Comparison of ENCODE assay signal across 15 cellular contexts in the genomic region with DNA sequence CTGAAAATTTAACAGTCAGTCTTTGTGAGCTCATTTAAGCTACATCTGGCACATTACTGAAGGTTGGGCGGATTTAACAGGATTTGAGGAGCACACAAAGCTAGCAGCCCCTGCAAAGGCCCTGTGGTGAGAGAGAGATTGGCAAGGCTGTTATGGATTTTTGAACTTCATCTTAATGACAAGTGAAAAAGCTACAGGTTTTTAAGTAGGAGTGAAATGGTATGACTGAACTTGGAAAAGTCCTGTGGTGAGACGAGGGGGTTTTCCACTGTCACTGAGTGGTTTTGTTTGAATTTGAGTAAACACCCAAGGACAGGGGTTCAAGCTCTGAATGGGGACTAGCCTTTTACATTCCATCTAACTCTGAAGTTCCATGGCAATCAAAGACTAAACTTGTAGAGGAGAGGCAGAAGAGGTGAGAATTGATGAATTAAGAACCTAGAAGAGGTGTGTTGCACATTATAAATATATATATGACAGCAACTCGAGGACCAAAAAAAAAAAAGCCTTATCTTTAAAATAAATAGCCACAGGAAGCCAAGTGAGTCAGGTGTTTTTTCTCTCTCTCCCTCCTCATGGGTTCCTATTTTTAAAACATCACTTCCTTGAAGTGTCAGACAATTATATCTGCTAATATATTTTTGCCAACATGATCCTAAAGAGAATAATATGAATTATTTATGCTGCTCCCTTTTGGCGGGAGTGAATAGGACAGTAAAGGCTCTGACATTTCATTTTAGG. TPM values are rescaled to one million over a fixed set of nuclear protein-coding genes. Genes with fewer than 3 reads are reported as not detected.
A peak's percentile ranks its signal among the peaks of the same experiment; 100 is the strongest.
DNase-seq lines count a peak whose midpoint lies in the region; ATAC-seq and FAIRE-seq lines count a peak whose summit lies in the region.
"Had no signal": no experiment of that assay in that cellular context is flagged by ENCODE, and none has a peak within 500 bp of the region (broad histone marks: within the 10 kb centered on the region; RNA-seq: fewer than 3 reads in every experiment).

No MANE protein-coding gene starts in this region.

- H3K4me3 Mint-ChIP-seq in activated CD4-positive, alpha-beta memory T cell treated with anti-CD3 and anti-CD28 coated beads for 36 hours, result no peak overlapping the region
- H3K4me3 Mint-ChIP-seq in activated CD4-positive, alpha-beta memory T cell treated with anti-CD3 and anti-CD28 coated beads, Interleukin-2, amount 10 ng/mL, durations not matched to agents 7 days and 5 days, result no peak overlapping the region
- H3K4me3 Mint-ChIP-seq in T-helper 2 cell treated with Interferon-gamma antibody and Interleukin-4, amounts not matched to agents 5 μg/mL and 100 μg/mL, for 36 hours, result peak overlapping the region; percentile 60
- H3K4me3 Mint-ChIP-seq in natural killer cell treated with Interleukin-12 subunit alpha and Interleukin-12 subunit beta and Interleukin-15 and Interleukin-18, amount 100 ng/mL, for 72 hours, result peak overlapping the region; percentile 72
- H3K4me3 Mint-ChIP-seq: HFFc6 had no signal

- POLR2A ChIA-PET in activated CD4-positive, alpha-beta memory T cell treated with anti-CD3 and anti-CD28 coated beads for 36 hours (lab: Charles Lee), result no interaction called here
- POLR2A ChIA-PET in activated CD4-positive, alpha-beta memory T cell treated with anti-CD3 and anti-CD28 coated beads, Interleukin-2, amount 10 ng/mL, durations not matched to agents 7 days and 5 days (lab: Charles Lee), result interaction anchor here (0.6 kb wide), 1 partner anchor 12 kb away, joined by 3 read pairs; no protein-coding TSS in a partner anchor

- H3K27me3 Mint-ChIP-seq in activated CD4-positive, alpha-beta memory T cell treated with anti-CD3 and anti-CD28 coated beads for 36 hours, result peaks cover 7% of the 10 kb centered on the region
- H3K27me3 Mint-ChIP-seq in activated CD4-positive, alpha-beta memory T cell treated with anti-CD3 and anti-CD28 coated beads, Interleukin-2, amount 10 ng/mL, durations not matched to agents 7 days and 5 days, result peaks cover 2% of the 10 kb centered on the region
- H3K27me3 Mint-ChIP-seq in T-helper 2 cell treated with Interferon-gamma antibody and Interleukin-4, amounts not matched to agents 5 μg/mL and 100 μg/mL, for 36 hours (ENCODE audit: low read depth), result no peaks in the 10 kb centered on the region
- H3K27me3 Mint-ChIP-seq in natural killer cell treated with Interleukin-12 subunit alpha and Interleukin-12 subunit beta and Interleukin-15 and Interleukin-18, amount 100 ng/mL, for 72 hours, result no peaks in the 10 kb centered on the region

- DNase-seq in activated CD4-positive, alpha-beta memory T cell treated with anti-CD3 and anti-CD28 coated beads for 36 hours, result peak; percentile 54
- DNase-seq in activated CD4-positive, alpha-beta memory T cell treated with anti-CD3 and anti-CD28 coated beads, Interleukin-2, amount 10 ng/mL, durations not matched to agents 7 days and 5 days, result no peak
- DNase-seq in GM19239 (ENCODE audit: insufficient read length, low spot score) (no peak), NCI-H1694 treated with DMSO at 0.1 percent for 48 hours (lab: John Stamatoyannopoulos, UW) (no peak), SIG-M5 (lab: John Stamatoyannopoulos, UW) (no peak)
- DNase-seq in T-helper 2 cell treated with Interferon-gamma antibody and Interleukin-4, amounts not matched to agents 5 μg/mL and 100 μg/mL, for 36 hours (ENCODE audit: low spot score), result peak; percentile 75
- DNase-seq in natural killer cell treated with Interleukin-12 subunit alpha and Interleukin-12 subunit beta and Interleukin-15 and Interleukin-18, amount 100 ng/mL, for 72 hours (ENCODE audit: low spot score), result peak; percentile 71
- DNase-seq in central memory CD4-positive, alpha-beta T cell, result no peak
- DNase-seq: ACHN, HFFc6, NCI-H1105 treated with DMSO at 0.1 percent for 48 hours, pancreas, spleen, T-helper 9 cell had no signal

- no peaks in the 10 kb centered on the region for H3K9me3 Mint-ChIP-seq in activated CD4-positive, alpha-beta memory T cell treated with anti-CD3 and anti-CD28 coated beads for 36 hours
- peaks cover 3% of the 10 kb centered on the region for H3K9me3 Mint-ChIP-seq in activated CD4-positive, alpha-beta memory T cell treated with anti-CD3 and anti-CD28 coated beads, Interleukin-2, amount 10 ng/mL, durations not matched to agents 7 days and 5 days
- peaks cover 8% of the 10 kb centered on the region for H3K9me3 Mint-ChIP-seq in T-helper 2 cell treated with Interferon-gamma antibody and Interleukin-4, amounts not matched to agents 5 μg/mL and 100 μg/mL, for 36 hours
- H3K9me3 Mint-ChIP-seq in natural killer cell treated with Interleukin-12 subunit alpha and Interleukin-12 subunit beta and Interleukin-15 and Interleukin-18, amount 100 ng/mL, for 72 hours, result peaks cover 6% of the 10 kb centered on the region
- H3K9me3 Mint-ChIP-seq: HFFc6 had no signal

- peak; percentile 26 for FAIRE-seq in GM19239 (lab: Jason Lieb, UNC)
- FAIRE-seq: pancreas had no signal

- H3K36me3 Mint-ChIP-seq in activated CD4-positive, alpha-beta memory T cell treated with anti-CD3 and anti-CD28 coated beads for 36 hours, result no peaks in the 10 kb centered on the region
- no peaks in the 10 kb centered on the region for H3K36me3 Mint-ChIP-seq in activated CD4-positive, alpha-beta memory T cell treated with anti-CD3 and anti-CD28 coated beads, Interleukin-2, amount 10 ng/mL, durations not matched to agents 7 days and 5 days (ENCODE audit: low read depth)
- H3K36me3 Mint-ChIP-seq in T-helper 2 cell treated with Interferon-gamma antibody and Interleukin-4, amounts not matched to agents 5 μg/mL and 100 μg/mL, for 36 hours (ENCODE audit: low read depth), result no peaks in the 10 kb centered on the region
- no peaks in the 10 kb centered on the region for H3K36me3 Mint-ChIP-seq in natural killer cell treated with Interleukin-12 subunit alpha and Interleukin-12 subunit beta and Interleukin-15 and Interleukin-18, amount 100 ng/mL, for 72 hours

- intact Hi-C loops in activated CD4-positive, alpha-beta memory T cell treated with anti-CD3 and anti-CD28 coated beads for 36 hours (cut with micrococcal nuclease), result loop anchor here (5.0 kb wide), 2 partner anchors 60 to 75 kb away; no protein-coding TSS in a partner anchor

- H3K4me1 Mint-ChIP-seq in activated CD4-positive, alpha-beta memory T cell treated with anti-CD3 and anti-CD28 coated beads for 36 hours (ENCODE audit: low read depth), result peaks cover 33% of the 10 kb centered on the region
- peaks cover 28% of the 10 kb centered on the region for H3K4me1 Mint-ChIP-seq in activated CD4-positive, alpha-beta memory T cell treated with anti-CD3 and anti-CD28 coated beads, Interleukin-2, amount 10 ng/mL, durations not matched to agents 7 days and 5 days
- H3K4me1 Mint-ChIP-seq in T-helper 2 cell treated with Interferon-gamma antibody and Interleukin-4, amounts not matched to agents 5 μg/mL and 100 μg/mL, for 36 hours (ENCODE audit: low read depth), result peaks cover 39% of the 10 kb centered on the region
- peaks cover 38 to 53% of the 10 kb centered on the region in 2 donors for H3K4me1 Mint-ChIP-seq in natural killer cell treated with Interleukin-12 subunit alpha and Interleukin-12 subunit beta and Interleukin-15 and Interleukin-18, amount 100 ng/mL, for 72 hours (ENCODE audit: low read depth in 2 of 2)

- H3K27ac Mint-ChIP-seq in activated CD4-positive, alpha-beta memory T cell treated with anti-CD3 and anti-CD28 coated beads for 36 hours, result peak overlapping the region; percentile 3
- H3K27ac Mint-ChIP-seq in activated CD4-positive, alpha-beta memory T cell treated with anti-CD3 and anti-CD28 coated beads, Interleukin-2, amount 10 ng/mL, durations not matched to agents 7 days and 5 days, result no peak overlapping the region
- H3K27ac Mint-ChIP-seq in T-helper 2 cell treated with Interferon-gamma antibody and Interleukin-4, amounts not matched to agents 5 μg/mL and 100 μg/mL, for 36 hours, result peak overlapping the region; percentile 84
- H3K27ac Mint-ChIP-seq in natural killer cell treated with Interleukin-12 subunit alpha and Interleukin-12 subunit beta and Interleukin-15 and Interleukin-18, amount 100 ng/mL, for 72 hours, result peak overlapping the region; percentile 90 to 91
- H3K27ac Mint-ChIP-seq: HFFc6 had no signal

- ATAC-seq in natural killer cell treated with Interleukin-12 subunit alpha and Interleukin-12 subunit beta and Interleukin-15 and Interleukin-18, amount 100 ng/mL, for 72 hours, result peak; percentile 50 to 62

- CTCF ChIA-PET in activated CD4-positive, alpha-beta memory T cell treated with anti-CD3 and anti-CD28 coated beads for 36 hours (lab: Charles Lee), result interaction anchor here (0.6 kb wide), 1 partner anchor 12 kb away, joined by 5 read pairs; no protein-coding TSS in a partner anchor
- CTCF ChIA-PET in activated CD4-positive, alpha-beta memory T cell treated with anti-CD3 and anti-CD28 coated beads, Interleukin-2, amount 10 ng/mL, durations not matched to agents 7 days and 5 days (lab: Charles Lee), result interaction anchor here (0.7 kb wide), 1 partner anchor 271 kb away, joined by 3 read pairs; no protein-coding TSS in a partner anchor

RNA-seq across cellular contexts. Expression of a gene that starts 47.8 kb away (rescaled TPM):
- total RNA-seq in activated CD4-positive, alpha-beta memory T cell treated with anti-CD3 and anti-CD28 coated beads for 36 hours, result not detected
- under 1 TPM in 1 of 2 experiments, not detected in 1; 0.10 TPM for total RNA-seq in activated CD4-positive, alpha-beta memory T cell treated with anti-CD3 and anti-CD28 coated beads, Interleukin-2, amount 10 ng/mL, durations not matched to agents 7 days and 5 days
- total RNA-seq in natural killer cell treated with Interleukin-12 subunit alpha and Interleukin-12 subunit beta and Interleukin-15 and Interleukin-18, amount 100 ng/mL, for 72 hours, result under 1 TPM; 0.45 to 0.70 TPM
- total RNA-seq: HFFc6, mesenteric fat pad had no signal

Comparison
In these comparisons a context has a peak if more than half of its experiments do, and no peak if none do; other contexts are left out.
1. DNase-seq: peak in activated CD4-positive, alpha-beta memory T cell treated with anti-CD3 and anti-CD28 coated beads for 36 hours (single experiment), T-helper 2 cell treated with Interferon-gamma antibody and Interleukin-4, amounts not matched to agents 5 μg/mL and 100 μg/mL, for 36 hours (single experiment) and natural killer cell treated with Interleukin-12 subunit alpha and Interleukin-12 subunit beta and Interleukin-15 and Interleukin-18, amount 100 ng/mL, for 72 hours (single experiment); none in activated CD4-positive, alpha-beta memory T cell treated with anti-CD3 and anti-CD28 coated beads, Interleukin-2, amount 10 ng/mL, durations not matched to agents 7 days and 5 days (single experiment), GM19239 (single experiment), central memory CD4-positive, alpha-beta T cell (single experiment), NCI-H1694 treated with DMSO at 0.1 percent for 48 hours (single experiment) and SIG-M5 (single experiment).
2. H3K4me3 Mint-ChIP-seq: peak in T-helper 2 cell treated with Interferon-gamma antibody and Interleukin-4, amounts not matched to agents 5 μg/mL and 100 μg/mL, for 36 hours (single experiment) and natural killer cell treated with Interleukin-12 subunit alpha and Interleukin-12 subunit beta and Interleukin-15 and Interleukin-18, amount 100 ng/mL, for 72 hours (single experiment); none in activated CD4-positive, alpha-beta memory T cell treated with anti-CD3 and anti-CD28 coated beads for 36 hours (single experiment) and activated CD4-positive, alpha-beta memory T cell treated with anti-CD3 and anti-CD28 coated beads, Interleukin-2, amount 10 ng/mL, durations not matched to agents 7 days and 5 days (single experiment).